8 cellular contexts compared by ENCODE assay signal in the genomic region with DNA sequence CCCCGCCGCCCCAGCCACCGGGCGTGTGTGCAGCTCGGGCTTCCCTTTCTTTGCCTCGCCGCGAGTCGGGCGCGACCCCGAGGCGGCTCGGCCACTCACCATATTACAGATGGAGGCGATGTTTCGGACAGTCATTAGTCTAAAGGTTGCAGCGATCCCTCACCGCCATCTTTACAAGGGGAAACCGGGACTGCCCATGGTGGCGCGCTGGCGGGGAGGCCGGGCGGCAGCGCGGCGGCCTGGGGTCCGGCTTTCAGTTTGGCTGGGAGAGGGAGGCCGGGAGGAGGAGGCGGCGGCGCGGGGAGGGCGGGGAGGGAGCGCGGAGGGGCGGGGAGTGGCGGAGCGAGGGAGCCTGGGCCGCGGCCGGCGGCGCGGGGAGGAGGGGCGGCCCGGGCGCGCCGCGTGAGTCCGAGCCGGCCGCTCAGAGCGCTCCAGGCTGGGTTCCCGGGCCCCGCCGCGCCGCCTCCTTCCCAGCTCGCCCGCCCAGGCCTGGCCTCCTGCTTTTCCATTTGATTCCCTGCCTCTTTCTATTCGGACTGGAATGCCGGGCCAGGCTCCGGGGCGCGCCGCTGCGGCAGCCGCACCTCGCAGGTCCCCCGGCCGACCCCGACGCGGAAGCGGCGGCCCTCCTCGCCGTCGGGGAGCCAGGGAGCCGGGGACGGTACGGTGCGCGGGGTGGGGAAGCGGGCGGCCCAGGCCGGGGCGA. TPM values are rescaled to one million over a fixed set of nuclear protein-coding genes. Genes with fewer than 3 reads are reported as not detected.
DNase-seq lines count a peak whose midpoint lies in the region; ATAC-seq, FAIRE-seq and TF ChIP-seq lines count a peak whose summit lies in the region.

A gene with protein sequence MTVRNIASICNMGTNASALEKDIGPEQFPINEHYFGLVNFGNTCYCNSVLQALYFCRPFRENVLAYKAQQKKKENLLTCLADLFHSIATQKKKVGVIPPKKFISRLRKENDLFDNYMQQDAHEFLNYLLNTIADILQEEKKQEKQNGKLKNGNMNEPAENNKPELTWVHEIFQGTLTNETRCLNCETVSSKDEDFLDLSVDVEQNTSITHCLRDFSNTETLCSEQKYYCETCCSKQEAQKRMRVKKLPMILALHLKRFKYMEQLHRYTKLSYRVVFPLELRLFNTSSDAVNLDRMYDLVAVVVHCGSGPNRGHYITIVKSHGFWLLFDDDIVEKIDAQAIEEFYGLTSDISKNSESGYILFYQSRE (minus strand): TSS at position 286 of the 706 bp plus-strand sequence. CDS start 151 bp downstream, at position 135.

- POLR2A ChIA-PET in endothelial cell of umbilical vein (lab: Charles Lee), result interaction anchor here (0.7 to 2.9 kb wide), 3 partner anchors 54 to 817 kb away, joined by 3 to 10 read pairs (median 3); no protein-coding TSS in a partner anchor

- peak within 1 kb of the TSS; percentile 93 for H3K9ac ChIP-seq in endothelial cell of umbilical vein (replicated peaks; ENCODE audit: extremely low read depth, insufficient read depth, low read length)

- peak; percentile 74 for FAIRE-seq in endothelial cell of umbilical vein (lab: Jason Lieb, UNC)

- CTCF ChIA-PET in endothelial cell of umbilical vein (lab: Charles Lee), result interaction anchor here (1.0 to 3.1 kb wide), 6 partner anchors 11 to 114 kb away, joined by 3 to 14 read pairs (median 8); no protein-coding TSS in a partner anchor

- H3K36me3 ChIP-seq in endothelial cell of umbilical vein (ENCODE audit: control insufficient read depth in 2 of 2, extremely low read depth in 1 of 2, insufficient read depth in 2 of 2, low read length in 2 of 2), result peaks cover 0 to 2% of the 10 kb centered on the region in 2 experiments

- H3K27ac Mint-ChIP-seq in mesothelial cell of epicardium, result peak within 1 kb of the TSS; percentile 93

- ATAC-seq in GM19023 (IDR thresholded peaks at IDR 0.05; ENCODE audit: unreplicated experiment) (peak; percentile 88), HG03159 (IDR thresholded peaks at IDR 0.05; ENCODE audit: unreplicated experiment) (peak; percentile 77)

- no peaks in the 10 kb centered on the region for H3K9me3 ChIP-seq in endothelial cell of umbilical vein (replicated peaks; ENCODE audit: control insufficient read depth, insufficient read depth, low read length)

- peak; percentile 85 for TF ChIP-seq POLR2A in endothelial cell of umbilical vein (IDR thresholded peaks at IDR 0.05; ENCODE audit: low read depth, low read length)

- H3K79me2 ChIP-seq in endothelial cell of umbilical vein (ENCODE audit: control insufficient read depth, insufficient read depth, low read length), result peaks cover 7% of the 10 kb centered on the region

- H3K27me3 Mint-ChIP-seq in mesothelial cell of epicardium (ENCODE audit: low read depth), result no peaks in the 10 kb centered on the region

- H3K9me1 ChIP-seq in endothelial cell of umbilical vein (replicated peaks; ENCODE audit: control insufficient read depth, extremely low read depth, insufficient read depth, low read length), result no peaks in the 10 kb centered on the region

- no TSS peak for BruUV-seq in endothelial cell of umbilical vein (replicated peaks; lab: Mats Ljungman, UMichigan)

- no peaks in the 10 kb centered on the region for H3K27me3 ChIP-seq in endothelial cell of umbilical vein (ENCODE audit: control insufficient read depth in 2 of 2, insufficient read depth in 2 of 2, low read length in 2 of 2)

- peak within 1 kb of the TSS; percentile 85 for H3K4me3 Mint-ChIP-seq in mesothelial cell of epicardium

- peak; percentile 49 for DNase-seq in NCI-H774 (lab: John Stamatoyannopoulos, UW)
- DNase-seq in activated CD8-positive, alpha-beta memory T cell treated with anti-CD3 and anti-CD28 coated beads, Interleukin-2, amount 50 U/mL, for 4 hours, result peak; percentile 50
- peak; percentile 66 for DNase-seq in endothelial cell of umbilical vein (ENCODE audit: low read depth, low spot score)
- peak; percentile 63 to 76 for DNase-seq in mesothelial cell of epicardium (ENCODE audit: low spot score in 2 of 2, unreplicated experiment in 2 of 2)
- DNase-seq in stimulated activated CD8-positive, alpha-beta memory T cell treated with anti-CD3 and anti-CD28 coated beads, Interleukin-2, amount 100 ng/mL, for 48 hours (ENCODE audit: low read depth in 2 of 2), result peak; percentile 32 to 36

- H3K36me3 Mint-ChIP-seq in mesothelial cell of epicardium, result peaks cover 15% of the 10 kb centered on the region

- H2AFZ ChIP-seq in endothelial cell of umbilical vein (ENCODE audit: low read depth, low read length), result peak within 1 kb of the TSS; percentile 95

- H3K9me3 Mint-ChIP-seq in mesothelial cell of epicardium, result peaks cover 5% of the 10 kb centered on the region

- peak within 1 kb of the TSS; percentile 91 for H3K4me2 ChIP-seq in endothelial cell of umbilical vein (ENCODE audit: insufficient read depth, low read length)

- H3K4me1 ChIP-seq in endothelial cell of umbilical vein (ENCODE audit: control insufficient read depth, extremely low read depth, insufficient read depth, low read length), result peaks cover 13% of the 10 kb centered on the region

- H4K20me1 ChIP-seq in endothelial cell of umbilical vein (replicated peaks; ENCODE audit: control insufficient read depth, extremely low read depth, insufficient read depth, low read length), result no peaks in the 10 kb centered on the region

- H3K4me3 ChIP-seq in endothelial cell of umbilical vein (replicated peaks in 1 of 3; ENCODE audit: insufficient read depth in 1 of 3, low read depth in 1 of 3, low read length in 3 of 3), result peak within 1 kb of the TSS; percentile 80 to 90 (median 88)

- intact Hi-C loops in endothelial cell of umbilical vein (cut with micrococcal nuclease), result loop anchor here (1.0 to 10.0 kb wide), 5 partner anchors 18 to 476 kb away; no protein-coding TSS in a partner anchor

- H3K4me1 Mint-ChIP-seq in mesothelial cell of epicardium, result peaks cover 46% of the 10 kb centered on the region

- TF ChIP-seq CTCF in C4-2B (conservative IDR thresholded peaks at IDR 0.05) (no peak), endothelial cell of umbilical vein (IDR thresholded peaks at IDR 0.05; ENCODE audit: extremely low read depth in 1 of 2, insufficient read depth in 1 of 2, low read depth in 1 of 2, low read length in 2 of 2) (no peak), mesothelial cell of epicardium (IDR thresholded peaks at IDR 0.05; ENCODE audit: unreplicated experiment) (no peak)

- dilution Hi-C loops in endothelial cell of umbilical vein (cut with MboI; ENCODE audit: extremely low pct_ligation_motif_present, low sequenced_read_pairs), result no loop called here

- H3K27ac ChIP-seq in C4-2B (peak within 1 kb of the TSS; percentile 93), endothelial cell of umbilical vein (ENCODE audit: insufficient read depth, low read depth, low read length) (peak within 1 kb of the TSS; percentile 86)

TF ChIP-seq in endothelial cell of umbilical vein, 7 proteins besides CTCF, POLR2A, EP300 and RAD21:
- TF ChIP-seq EZH2 (IDR thresholded peaks at IDR 0.05; ENCODE audit: borderline replicate concordance, low read depth, low read length, severe bottlenecking) (no peak), POLR2AphosphoS5 (IDR thresholded peaks at IDR 0.05; ENCODE audit: insufficient read depth, low read depth, low read length) (peak; percentile 69), FOS (IDR thresholded peaks at IDR 0.05; ENCODE audit: borderline replicate concordance, insufficient read depth, low read length) (no peak), GATA2 (IDR thresholded peaks at IDR 0.05; ENCODE audit: insufficient read depth, insufficient read length, low read depth, low read length) (no peak)
TF ChIP-seq in endothelial cell of umbilical vein: peak in this region for 1.

RNA-seq across cellular contexts. Expression of the gene that starts here (rescaled TPM):
- 23.3 and 23.7 TPM in 2 replicates for total RNA-seq in endothelial cell of umbilical vein
- 3.8 and 5.2 TPM in 2 replicates for polyA plus RNA-seq in endothelial cell of umbilical vein
- polyA plus RNA-seq in endothelial cell of umbilical vein (2011; cell fraction: cytosol; rRNA removed), result 5.0 and 6.0 TPM in 2 replicates
- polyA plus RNA-seq in endothelial cell of umbilical vein (2011; cell fraction: nucleus; rRNA removed), result 11.1 and 13.8 TPM in 2 replicates
- polyA plus RNA-seq in endothelial cell of umbilical vein (2012), result 16.3 and 20.2 TPM in 2 replicates
- polyA minus RNA-seq in endothelial cell of umbilical vein, result 41.2 and 44.6 TPM in 2 replicates
- polyA minus RNA-seq in endothelial cell of umbilical vein (2011; cell fraction: cytosol; rRNA and poly(A)+ RNA removed), result 2.2 TPM
- polyA minus RNA-seq in endothelial cell of umbilical vein (2011; cell fraction: nucleus; rRNA and poly(A)+ RNA removed), result 21.6 and 22.3 TPM in 2 replicates
- total RNA-seq in mesothelial cell of epicardium, result 39.2 to 43.1 TPM (median 40.8 TPM) in 3 replicates

Comparison
In these comparisons a context has a peak if more than half of its experiments do, and no peak if none do; other contexts are left out.
1. Peak in every context shown above with its lines: DNase-seq, ATAC-seq, H3K4me3 ChIP-seq and H3K27ac ChIP-seq.